In genomic region chr18:75727479-75727878, GRCh38 we compare ENCODE assay signal across 8 cellular contexts.
DNase-seq lines count a peak whose midpoint lies in the region; ATAC-seq and TF ChIP-seq lines count a peak whose summit lies in the region.

No MANE protein-coding gene starts in this region.

- peak; percentile 55 for TF ChIP-seq CTCF in fibroblast of mammary gland (conservative IDR thresholded peaks at IDR 0.05; ENCODE audit: control insufficient read depth, insufficient read depth, low read depth, low read length)

- TF ChIP-seq POLR2A in GM18505 (IDR thresholded peaks at IDR 0.05; ENCODE audit: borderline replicate concordance, extremely low read depth, insufficient read depth, insufficient read length), result no peak

- no peak overlapping the region for H3K4me3 ChIP-seq in fibroblast of mammary gland (ENCODE audit: control insufficient read depth, low read depth, low read length)

- intact Hi-C loops in posterior vena cava (cut with DNase I), result no loop called here

- peak; percentile 78 for DNase-seq in ELF-1 (ENCODE audit: low read depth, low spot score)
- peak; percentile 61 for DNase-seq in RPMI7951 (ENCODE audit: low read depth)
- DNase-seq in fibroblast of mammary gland (ENCODE audit: low read depth), result peak; percentile 39
- peak; percentile 81 for DNase-seq in posterior vena cava (ENCODE audit: low spot score)
- no peak for DNase-seq in dermis blood vessel endothelial cell

- ATAC-seq in HG03159 (IDR thresholded peaks at IDR 0.05; ENCODE audit: unreplicated experiment) (peak; percentile 61), GM18505 (IDR thresholded peaks at IDR 0.05; ENCODE audit: unreplicated experiment) (no peak), GM19328 (IDR thresholded peaks at IDR 0.05; ENCODE audit: unreplicated experiment) (no peak)
